8 cellular contexts compared by ENCODE assay signal in genomic region chr14:69191340-69192111, GRCh38. TPM values are rescaled to one million over a fixed set of nuclear protein-coding genes. Genes with fewer than 3 reads are reported as not detected.
DNase-seq lines count a peak whose midpoint lies in the region; ATAC-seq and TF ChIP-seq lines count a peak whose summit lies in the region.

TSS of gene EXD2 (plus strand) at chr14:69191498. CDS start at chr14:69209471, 17,973 bp downstream.

- peak within 1 kb of the TSS; percentile 73 for H3K4me3 ChIP-seq in BJ (ENCODE audit: low read depth, low read length)

- H3K27me3 Mint-ChIP-seq in effector memory CD8-positive, alpha-beta T cell: no peaks in the 10 kb centered on the region

- TF ChIP-seq CTCF in BJ (IDR thresholded peaks at IDR 0.05; ENCODE audit: insufficient read depth, low read depth, low read length): no peak

- POLR2A ChIA-PET in BJ (lab: Charles Lee): no interaction called here
- POLR2A ChIA-PET in activated CD8-positive, alpha-beta memory T cell treated with anti-CD3 and anti-CD28 coated beads for 36 hours (lab: Charles Lee): interaction anchor here (1.0 to 1.5 kb wide), 4 partner anchors 39 to 62 kb away, joined by 3 to 4 read pairs (median 4); partner anchors contain the start of gene DCAF5

- H3K27ac Mint-ChIP-seq in effector memory CD8-positive, alpha-beta T cell: peak within 1 kb of the TSS; percentile 91 to 95

- ATAC-seq in GM19324 (IDR thresholded peaks at IDR 0.05; ENCODE audit: low FRiP score, unreplicated experiment) (peak; percentile 74), HG03520 (IDR thresholded peaks at IDR 0.05; ENCODE audit: unreplicated experiment) (peak; percentile 77)
- ATAC-seq in effector memory CD8-positive, alpha-beta T cell (replicated peaks): peak; percentile 77

- no peaks in the 10 kb centered on the region for H3K9me3 Mint-ChIP-seq in effector memory CD8-positive, alpha-beta T cell

- H3K4me3 Mint-ChIP-seq in effector memory CD8-positive, alpha-beta T cell: peak within 1 kb of the TSS; percentile 95

- DNase-seq in BJ (ENCODE audit: low read depth): no peak
- peak; percentile 98 for DNase-seq in NCI-H748 (lab: John Stamatoyannopoulos, UW; ENCODE audit: unreplicated experiment)
- peak; percentile 36 to 40 (median 37) for DNase-seq in effector memory CD8-positive, alpha-beta T cell
- DNase-seq in lung microvascular endothelial cell (ENCODE audit: low read depth in 2 of 2): peak; percentile 81 to 89
- peak; percentile 56 to 75 (median 74) for DNase-seq in stimulated activated CD4-positive, alpha-beta T cell treated with anti-CD3 and anti-CD28 coated beads, TNF-alpha, amount 100 ng/mL, for 48 hours (ENCODE audit: low read depth in 3 of 3)

- peaks cover 2% of the 10 kb centered on the region for H3K36me3 Mint-ChIP-seq in effector memory CD8-positive, alpha-beta T cell (ENCODE audit: insufficient read depth)

- no peaks in the 10 kb centered on the region for H3K27me3 ChIP-seq in BJ (ENCODE audit: control insufficient read depth, insufficient read depth, low read length)

- CTCF ChIA-PET in BJ (lab: Yijun Ruan, JAX): interaction anchor here (2.0 kb wide), 1 partner anchor 62 kb away, joined by 7 read pairs; no protein-coding TSS in a partner anchor
- CTCF ChIA-PET in activated CD8-positive, alpha-beta memory T cell treated with anti-CD3 and anti-CD28 coated beads for 36 hours (lab: Charles Lee): interaction anchor here (0.9 to 1.5 kb wide), 4 partner anchors 38 to 47 kb away, joined by 3 to 4 read pairs (median 3); no protein-coding TSS in a partner anchor

- no peaks in the 10 kb centered on the region for H3K36me3 ChIP-seq in BJ (ENCODE audit: control insufficient read depth, insufficient read depth, low read length)

- peaks cover 9 to 23% of the 10 kb centered on the region in 2 donors for H3K4me1 Mint-ChIP-seq in effector memory CD8-positive, alpha-beta T cell (ENCODE audit: low read depth in 2 of 2)

RNA-seq across cellular contexts. Expression of gene EXD2, which starts in this region (rescaled TPM):
- 17.7 and 22.7 TPM in 2 replicates for polyA plus RNA-seq in BJ (2011; rRNA removed)
- 9.1 and 12.1 TPM in 2 replicates for polyA minus RNA-seq in BJ (2011; rRNA and poly(A)+ RNA removed)
- 10 to 100 TPM; 10.9 to 12.2 TPM for total RNA-seq in activated CD8-positive, alpha-beta memory T cell treated with anti-CD3 and anti-CD28 coated beads for 36 hours
- total RNA-seq in lung microvascular endothelial cell: 16.8 and 21.0 TPM in 2 replicates
